Comparison of ENCODE assay signal across 18 cellular contexts in the genomic region with DNA sequence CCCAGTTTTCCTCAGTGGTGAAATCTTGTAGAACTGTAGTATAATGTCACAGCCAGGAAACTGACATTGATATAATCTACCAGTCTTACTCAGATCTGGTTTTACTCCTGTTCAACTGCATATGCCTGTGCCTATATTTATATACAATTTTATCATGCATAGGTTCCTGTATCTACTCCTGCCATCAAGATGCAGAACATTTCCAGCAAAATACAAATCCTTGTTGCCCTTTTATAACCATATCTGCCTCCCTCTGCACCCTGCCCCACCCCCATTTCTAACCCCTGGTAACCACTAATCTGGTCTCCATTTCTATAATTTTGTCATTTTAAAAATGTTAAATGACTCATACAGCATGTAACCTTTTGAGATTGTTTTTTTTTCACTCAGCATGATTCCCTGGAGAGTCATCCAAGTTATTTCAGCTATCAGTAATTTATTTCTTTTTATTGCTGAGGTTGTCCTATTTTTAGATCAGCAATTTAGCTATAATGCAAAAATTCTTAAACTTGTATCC. TPM values are rescaled to one million over a fixed set of nuclear protein-coding genes. Genes with fewer than 3 reads are reported as not detected.
DNase-seq lines count a peak whose midpoint lies in the region; ATAC-seq and TF ChIP-seq lines count a peak whose summit lies in the region.
"Had no signal": no experiment of that assay in that cellular context is flagged by ENCODE, and none has a peak within 500 bp of the region (broad histone marks: within the 10 kb centered on the region; RNA-seq: fewer than 3 reads in every experiment).

No MANE protein-coding gene starts in this region.

- H3K4me3 Mint-ChIP-seq in activated naive CD8-positive, alpha-beta T cell treated with anti-CD3 and anti-CD28 coated beads, Interleukin-2, amount 50 U/mL, for 24 hours, result peak overlapping the region; percentile 32
- no peak overlapping the region for H3K4me3 Mint-ChIP-seq in stimulated activated memory B cell treated with anti-CD40 and anti-IgM and Interleukin-4, amounts not matched to agents 10 μg/mL and 1 μg/mL and 100 μg/mL, for 72 hours
- H3K4me3 Mint-ChIP-seq: CD4-positive, alpha-beta memory T cell; natural killer cell had no signal

- no peaks in the 10 kb centered on the region for H3K27me3 Mint-ChIP-seq in activated naive CD8-positive, alpha-beta T cell treated with anti-CD3 and anti-CD28 coated beads, Interleukin-2, amount 50 U/mL, for 24 hours
- H3K27me3 Mint-ChIP-seq in stimulated activated memory B cell treated with anti-CD40 and anti-IgM and Interleukin-4, amounts not matched to agents 10 μg/mL and 1 μg/mL and 100 μg/mL, for 72 hours, result no peaks in the 10 kb centered on the region
- H3K27me3 Mint-ChIP-seq: CD4-positive, alpha-beta memory T cell had no signal

- TF ChIP-seq CTCF in AG04449 (IDR thresholded peaks at IDR 0.05; ENCODE audit: insufficient read depth, low read length, missing control alignments) (no peak), colonic mucosa (IDR thresholded peaks at IDR 0.05) (no peak)

- CTCF ChIA-PET in AG04449 (lab: Yijun Ruan, JAX), result interaction anchor here (1.2 to 9.6 kb wide), 6 partner anchors 9 to 154 kb away, joined by 3 to 109 read pairs (median 41); a partner anchor contains a TSS

- H3K36me3 Mint-ChIP-seq in activated naive CD8-positive, alpha-beta T cell treated with anti-CD3 and anti-CD28 coated beads, Interleukin-2, amount 50 U/mL, for 24 hours (ENCODE audit: low read depth), result peaks cover 91% of the 10 kb centered on the region
- peaks cover 94% of the 10 kb centered on the region for H3K36me3 Mint-ChIP-seq in stimulated activated memory B cell treated with anti-CD40 and anti-IgM and Interleukin-4, amounts not matched to agents 10 μg/mL and 1 μg/mL and 100 μg/mL, for 72 hours

- intact Hi-C loops in colonic mucosa (cut with DNase I), result no loop called here

- no peaks in the 10 kb centered on the region for H3K9me3 Mint-ChIP-seq in activated naive CD8-positive, alpha-beta T cell treated with anti-CD3 and anti-CD28 coated beads, Interleukin-2, amount 50 U/mL, for 24 hours
- no peaks in the 10 kb centered on the region for H3K9me3 Mint-ChIP-seq in stimulated activated memory B cell treated with anti-CD40 and anti-IgM and Interleukin-4, amounts not matched to agents 10 μg/mL and 1 μg/mL and 100 μg/mL, for 72 hours
- H3K9me3 Mint-ChIP-seq: CD4-positive, alpha-beta memory T cell; natural killer cell had no signal

- peak; percentile 62 for ATAC-seq in activated naive CD8-positive, alpha-beta T cell treated with anti-CD3 and anti-CD28 coated beads, Interleukin-2, amount 50 U/mL, for 24 hours
- no peak for ATAC-seq in stimulated activated memory B cell treated with anti-CD40 and anti-IgM and Interleukin-4, amounts not matched to agents 10 μg/mL and 1 μg/mL and 100 μg/mL, for 72 hours
- no peak for ATAC-seq in GM19035 (IDR thresholded peaks at IDR 0.05; ENCODE audit: unreplicated experiment)
- ATAC-seq: left ventricle myocardium superior, natural killer cell had no signal

- H3K9ac ChIP-seq in colonic mucosa (ENCODE audit: low read depth in 2 of 2, low read length in 2 of 2), result no peak overlapping the region

- DNase-seq in AG04449 (ENCODE audit: low read depth, low spot score), result peak; percentile 37
- peak; percentile 33 for DNase-seq in GM04504 (ENCODE audit: low read depth)
- DNase-seq in activated naive CD8-positive, alpha-beta T cell treated with anti-CD3 and anti-CD28 coated beads, Interleukin-2, amount 50 U/mL, for 24 hours, result peak; percentile 43
- DNase-seq in fibroblast of the conjunctiva (ENCODE audit: low read depth), result peak; percentile 21
- DNase-seq in colonic mucosa, result no peak
- no peak for DNase-seq in cerebellar nuclear complex (lab: John Stamatoyannopoulos, UW)
- DNase-seq: activated CD8-positive, alpha-beta memory T cell treated with anti-CD3 and anti-CD28 coated beads, Interleukin-2, amount 50 U/mL, for 48 hours; CD4-positive, alpha-beta memory T cell; GDM1; hypothalamus; left ventricle myocardium superior; natural killer cell; NCI-H2081; NCI-H774; substantia nigra had no signal

- H3K27me3 ChIP-seq in colonic mucosa, result no peaks in the 10 kb centered on the region

- POLR2A ChIA-PET in AG04449 (lab: Yijun Ruan, JAX), result interaction anchor here (1.1 kb wide), 1 partner anchor 10 kb away, joined by 4 read pairs; no protein-coding TSS in a partner anchor

- no peak overlapping the region for H3K27ac ChIP-seq in colonic mucosa

- H3K4me1 ChIP-seq in colonic mucosa, result no peaks in the 10 kb centered on the region

- H3K36me3 ChIP-seq in colonic mucosa, result no peaks in the 10 kb centered on the region

- H3K4me1 Mint-ChIP-seq in activated naive CD8-positive, alpha-beta T cell treated with anti-CD3 and anti-CD28 coated beads, Interleukin-2, amount 50 U/mL, for 24 hours, result peaks cover 82% of the 10 kb centered on the region
- peaks cover 25% of the 10 kb centered on the region for H3K4me1 Mint-ChIP-seq in stimulated activated memory B cell treated with anti-CD40 and anti-IgM and Interleukin-4, amounts not matched to agents 10 μg/mL and 1 μg/mL and 100 μg/mL, for 72 hours

- H3K27ac Mint-ChIP-seq in activated naive CD8-positive, alpha-beta T cell treated with anti-CD3 and anti-CD28 coated beads, Interleukin-2, amount 50 U/mL, for 24 hours, result peak overlapping the region; percentile 80
- H3K27ac Mint-ChIP-seq in stimulated activated memory B cell treated with anti-CD40 and anti-IgM and Interleukin-4, amounts not matched to agents 10 μg/mL and 1 μg/mL and 100 μg/mL, for 72 hours, result no peak overlapping the region
- H3K27ac Mint-ChIP-seq: natural killer cell had no signal

- H3K4me3 ChIP-seq in AG04449 (ENCODE audit: low read depth, low read length) (no peak overlapping the region), colonic mucosa (no peak overlapping the region)

- no peaks in the 10 kb centered on the region for H3K9me3 ChIP-seq in colonic mucosa

RNA-seq across cellular contexts. Expression of a gene that starts 8.1 kb away (rescaled TPM):
- 1 to 10 TPM; 5.2 to 6.4 TPM for total RNA-seq in colonic mucosa

RNA-seq across cellular contexts. Expression of a gene that starts 29.9 kb away (rescaled TPM):
- 100 to 1,000 TPM in 1 of 2 donors, 10 to 100 TPM in 1; 87.5 to 133 TPM for total RNA-seq in colonic mucosa
- total RNA-seq: H4 had no signal

RNA-seq across cellular contexts. Expression of a gene that starts 51.5 kb away (rescaled TPM):
- 1 to 10 TPM; 2.2 to 2.9 TPM for total RNA-seq in colonic mucosa

Comparison
In these comparisons a context has a peak if more than half of its experiments do, and no peak if none do; other contexts are left out.
1. DNase-seq: peak in AG04449 (single experiment), GM04504 (single experiment), activated naive CD8-positive, alpha-beta T cell treated with anti-CD3 and anti-CD28 coated beads, Interleukin-2, amount 50 U/mL, for 24 hours (single experiment) and fibroblast of the conjunctiva (single experiment); none in colonic mucosa (single experiment) and cerebellar nuclear complex (0 of 2).